ENCODE assay signal across 13 cellular contexts in the genomic region with DNA sequence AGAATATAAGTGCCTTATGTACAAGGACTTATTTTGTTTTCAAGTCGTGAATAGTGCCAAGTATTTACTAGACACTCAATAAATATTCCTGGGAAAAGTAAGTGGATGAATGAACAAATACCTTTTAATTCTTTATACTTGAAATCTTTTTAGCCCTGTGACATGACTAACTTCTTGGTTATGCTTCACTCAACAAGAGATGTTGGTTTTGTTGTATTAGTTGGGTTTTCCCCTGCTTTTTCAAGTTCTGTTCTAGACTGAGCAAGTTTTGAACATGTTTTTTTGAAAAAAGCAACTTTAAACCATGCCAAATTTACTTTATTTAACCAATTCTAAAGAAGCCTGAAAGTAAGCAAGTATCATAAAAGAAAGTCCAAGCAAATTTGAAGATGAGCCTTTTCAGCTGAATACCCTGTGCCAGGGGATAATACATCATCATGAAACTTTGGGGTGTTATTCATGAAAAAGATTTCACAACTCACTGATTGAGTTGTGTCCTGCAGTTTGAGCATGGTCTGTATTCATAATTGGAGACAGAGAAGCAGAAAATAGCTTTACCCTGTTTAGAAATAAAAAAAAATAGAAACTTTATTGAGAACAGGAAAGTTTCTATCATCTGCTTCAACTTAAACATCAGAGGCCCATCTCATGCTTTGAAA. TPM values are rescaled to one million over a fixed set of nuclear protein-coding genes. Genes with fewer than 3 reads are reported as not detected.
DNase-seq lines count a peak whose midpoint lies in the region; ATAC-seq and TF ChIP-seq lines count a peak whose summit lies in the region.
"Had no signal": no experiment of that assay in that cellular context is flagged by ENCODE, and none has a peak within 500 bp of the region (broad histone marks: within the 10 kb centered on the region; RNA-seq: fewer than 3 reads in every experiment).

No MANE protein-coding gene starts in this region.

- no peak overlapping the region for H3K4me2 ChIP-seq in OCI-LY7 (ENCODE audit: low read length)

- H3K4me3 Mint-ChIP-seq in activated CD8-positive, alpha-beta T cell treated with anti-CD3 and anti-CD28 coated beads for 36 hours, result no peak overlapping the region

- H3K9me2 ChIP-seq in OCI-LY7 (ENCODE audit: insufficient read depth, low read length), result no peaks in the 10 kb centered on the region

- no TSS peak for BruUV-seq in OCI-LY7 (replicated peaks; lab: Mats Ljungman, UMichigan)

- CTCF ChIA-PET in activated CD8-positive, alpha-beta T cell treated with anti-CD3 and anti-CD28 coated beads for 36 hours (lab: Charles Lee), result no interaction called here
- CTCF ChIA-PET in OCI-LY7 (lab: Charles Lee; ENCODE audit: unreplicated experiment), result no interaction called here

- POLR2A ChIA-PET in activated CD8-positive, alpha-beta T cell treated with anti-CD3 and anti-CD28 coated beads for 36 hours (lab: Charles Lee), result no interaction called here
- POLR2A ChIA-PET in OCI-LY7 (lab: Charles Lee), result interaction anchor here (0.6 kb wide), 3 partner anchors 41 to 67 kb away, joined by 3 to 5 read pairs (median 4); no protein-coding TSS in a partner anchor

- DNase-seq in GM03348 (ENCODE audit: low spot score) (peak; percentile 20), SJSA1 (ENCODE audit: low read depth in 1 of 2, low spot score in 2 of 2) (peak in 1 of 2 experiments; percentile 6), UCSD-AML1 (lab: John Stamatoyannopoulos, UW; ENCODE audit: unreplicated experiment) (no peak), OCI-LY7 (ENCODE audit: low spot score) (no peak), posterior cingulate gyrus (no peak)
- no peak for DNase-seq in activated CD8-positive, alpha-beta T cell treated with anti-CD3 and anti-CD28 coated beads for 36 hours
- DNase-seq: amygdala, gastrocnemius medialis, Karpas-422, tibial artery, WERI-Rb-1 had no signal

- no peaks in the 10 kb centered on the region for H3K36me3 Mint-ChIP-seq in activated CD8-positive, alpha-beta T cell treated with anti-CD3 and anti-CD28 coated beads for 36 hours (ENCODE audit: low read depth)

- H3K36me3 ChIP-seq in SJSA1, result peaks cover 46% of the 10 kb centered on the region
- H3K36me3 ChIP-seq in OCI-LY7 (ENCODE audit: insufficient read depth, low read length), result peaks cover 3% of the 10 kb centered on the region; the same call in 1 of the 2 replicates
- H3K36me3 ChIP-seq: gastrocnemius medialis, tibial artery, WERI-Rb-1 had no signal

- H3K27ac ChIP-seq in SJSA1, result peak overlapping the region; percentile 10; the same call in 1 of the 2 replicates
- H3K27ac ChIP-seq in OCI-LY7 (ENCODE audit: low read depth, low read length, poor library complexity, severe bottlenecking), result no peak overlapping the region
- H3K27ac ChIP-seq: gastrocnemius medialis, tibial artery, WERI-Rb-1 had no signal

- H3K4me3 ChIP-seq in SJSA1 (no peak overlapping the region), OCI-LY7 (ENCODE audit: low read depth, low read length, poor library complexity, severe bottlenecking) (no peak overlapping the region)
- H3K4me3 ChIP-seq: gastrocnemius medialis, tibial artery had no signal

- H3K27me3 Mint-ChIP-seq in activated CD8-positive, alpha-beta T cell treated with anti-CD3 and anti-CD28 coated beads for 36 hours, result no peaks in the 10 kb centered on the region

- no peaks in the 10 kb centered on the region for H3K4me1 Mint-ChIP-seq in activated CD8-positive, alpha-beta T cell treated with anti-CD3 and anti-CD28 coated beads for 36 hours (ENCODE audit: low read depth)

- no peaks in the 10 kb centered on the region for H4K20me1 ChIP-seq in OCI-LY7 (ENCODE audit: insufficient read depth, low read length)

- no peak for TF ChIP-seq CTCF in activated CD8-positive, alpha-beta T cell treated with anti-CD3 and anti-CD28 coated beads for 36 hours (IDR thresholded peaks at IDR 0.05)
- TF ChIP-seq CTCF in OCI-LY7 (conservative IDR thresholded peaks at IDR 0.05; ENCODE audit: low read length), result no peak

- no peaks in the 10 kb centered on the region for H3K9me3 ChIP-seq in SJSA1 (replicated peaks)
- H3K9me3 ChIP-seq in OCI-LY7 (ENCODE audit: low read length), result no peaks in the 10 kb centered on the region
- H3K9me3 ChIP-seq: gastrocnemius medialis, tibial artery had no signal

- no peak overlapping the region for H2AFZ ChIP-seq in OCI-LY7 (ENCODE audit: low read length)

- H3K4me1 ChIP-seq in SJSA1 (replicated peaks) (peaks cover 10% of the 10 kb centered on the region), OCI-LY7 (ENCODE audit: insufficient read depth, low read length, poor library complexity, severe bottlenecking) (no peaks in the 10 kb centered on the region)
- H3K4me1 ChIP-seq: gastrocnemius medialis had no signal

- ATAC-seq in GM19395 (IDR thresholded peaks at IDR 0.05; ENCODE audit: unreplicated experiment), result peak; percentile 85
- ATAC-seq in HG02885 (IDR thresholded peaks at IDR 0.05; ENCODE audit: poor library complexity, unreplicated experiment), result peak; percentile 85
- ATAC-seq in activated CD8-positive, alpha-beta T cell treated with anti-CD3 and anti-CD28 coated beads for 36 hours, result no peak
- ATAC-seq: gastrocnemius medialis had no signal

- intact Hi-C loops in activated CD8-positive, alpha-beta T cell treated with anti-CD3 and anti-CD28 coated beads for 36 hours (cut with micrococcal nuclease), result no loop called here
- intact Hi-C loops in OCI-LY7 (cut with micrococcal nuclease; ENCODE audit: unreplicated experiment) (no loop called here), posterior cingulate gyrus (cut with DNase I) (no loop called here)

- H3K27ac Mint-ChIP-seq in activated CD8-positive, alpha-beta T cell treated with anti-CD3 and anti-CD28 coated beads for 36 hours, result no peak overlapping the region

- H3K9me3 Mint-ChIP-seq in activated CD8-positive, alpha-beta T cell treated with anti-CD3 and anti-CD28 coated beads for 36 hours, result no peaks in the 10 kb centered on the region

- no peaks in the 10 kb centered on the region for H3K79me2 ChIP-seq in OCI-LY7 (ENCODE audit: insufficient read depth, low read depth, low read length)

- no peaks in the 10 kb centered on the region for H3K27me3 ChIP-seq in SJSA1 (replicated peaks)
- H3K27me3 ChIP-seq: gastrocnemius medialis, tibial artery had no signal

RNA-seq across cellular contexts. Expression of a gene that starts 11.1 kb away (rescaled TPM):
- total RNA-seq in SJSA1 (2014; rRNA removed; shearing (Covaris generic)), result 96.3 and 123 TPM in 2 replicates
- total RNA-seq in activated CD8-positive, alpha-beta T cell treated with anti-CD3 and anti-CD28 coated beads for 36 hours, result 10 to 100 TPM; 12.2 to 15.3 TPM
- 21.4 and 33.6 TPM in 2 replicates for total RNA-seq in OCI-LY7 (2014; rRNA removed; shearing (Covaris generic))
- 25.4 and 33.6 TPM in 2 replicates for total RNA-seq in OCI-LY7 (2022)
